In the genomic region with DNA sequence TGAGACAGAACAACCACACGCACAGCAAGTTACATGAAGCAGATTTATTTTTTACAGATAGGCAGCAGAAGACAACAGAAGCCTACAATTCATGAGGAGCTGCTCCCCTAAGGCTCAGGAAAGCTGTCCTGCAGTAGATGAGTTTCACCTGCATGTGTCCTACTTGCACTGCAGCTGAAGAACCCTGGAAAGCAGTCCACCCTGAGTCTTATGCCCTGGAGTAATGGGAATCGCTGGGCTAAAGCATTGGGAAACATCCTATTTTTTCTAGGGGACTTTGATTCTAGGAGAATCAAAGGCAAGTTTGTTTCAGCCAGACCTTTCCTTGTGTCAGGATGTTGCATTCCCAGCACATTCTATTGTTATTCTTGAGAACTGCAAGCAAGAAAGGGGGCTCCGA, we compare ENCODE assay signal across 29 cellular contexts.
"Had no signal": no experiment of that assay in that cellular context is flagged by ENCODE, and none has a peak within 500 bp of the region (broad histone marks: within the 10 kb centered on the region; RNA-seq: fewer than 3 reads in every experiment).

No MANE protein-coding gene starts in this region.

- H3K79me2 ChIP-seq: parathyroid adenoma had no signal

- H3K9me3 ChIP-seq: ovary, psoas muscle, thyroid gland had no signal

- H2AFZ ChIP-seq: neural progenitor cell, parathyroid adenoma had no signal

- H3K27ac ChIP-seq: neural progenitor cell, ovary, parathyroid adenoma, psoas muscle, skin epidermis, stomach, thoracic aorta, thyroid gland, tibial nerve, upper lobe of left lung, uterus had no signal

- DNase-seq: naive thymus-derived CD4-positive, alpha-beta T cell; natural killer cell; occipital lobe; ovary; posterior cingulate gyrus; psoas muscle; right cardiac atrium; stimulated activated CD4-positive, alpha-beta T cell treated with anti-CD3 and anti-CD28 coated beads, Interleukin-15, amount 100 ng/mL, for 24 hours; stimulated activated CD4-positive, alpha-beta T cell treated with anti-CD3 and anti-CD28 coated beads, Interleukin-2, amount 100 ng/mL, for 24 hours; stimulated activated CD4-positive, alpha-beta T cell treated with anti-CD3 and anti-CD28 coated beads, Interleukin-2, amount 100 ng/mL, for 48 hours; stimulated activated CD4-positive, alpha-beta T cell treated with anti-CD3 and anti-CD28 coated beads, Interleukin-4, amount 100 ng/mL, for 24 hours; stimulated activated naive B cell treated with anti-CD40 and anti-IgM and Interleukin-4, amounts not matched to agents 10 μg/mL and 1 μg/mL and 100 μg/mL, for 72 hours; stimulated activated naive CD4-positive, alpha-beta T cell treated with Interleukin-2 at 50 U/mL for 16 hours; stomach; thyroid gland; trophoblast cell; upper lobe of left lung; uterus had no signal

- H3K27ac Mint-ChIP-seq: naive thymus-derived CD4-positive, alpha-beta T cell; natural killer cell; nephron; neural progenitor cell; progenitor cell of endocrine pancreas; stimulated activated effector memory CD8-positive, alpha-beta T cell treated with anti-CD3 and anti-CD28 coated beads, Interleukin-12 subunit alpha, Interleukin-12 subunit beta, amount 100 ng/mL, for 72 hours; stimulated activated naive B cell treated with anti-CD40 and anti-IgM and Interleukin-4, amounts not matched to agents 10 μg/mL and 1 μg/mL and 100 μg/mL, for 72 hours; stimulated activated naive CD8-positive, alpha-beta T cell treated with anti-CD3 and anti-CD28 coated beads, Interleukin-15, Interleukin-2, amounts not matched to agents 100 ng/mL and 50 ng/mL, for 24 hours had no signal

- H3K36me3 ChIP-seq: neural progenitor cell, ovary, stomach, thoracic aorta, thyroid gland, tibial nerve, upper lobe of left lung, uterus had no signal

- H3K9me3 Mint-ChIP-seq: stimulated activated naive CD8-positive, alpha-beta T cell treated with anti-CD3 and anti-CD28 coated beads, Interleukin-15, Interleukin-2, amounts not matched to agents 100 ng/mL and 50 ng/mL, for 24 hours had no signal

- H3K27me3 Mint-ChIP-seq: progenitor cell of endocrine pancreas; stimulated activated naive B cell treated with anti-CD40 and anti-IgM and Interleukin-4, amounts not matched to agents 10 μg/mL and 1 μg/mL and 100 μg/mL, for 72 hours had no signal

- H3K9ac ChIP-seq: neural progenitor cell, parathyroid adenoma had no signal

- H3K4me3 ChIP-seq: neural progenitor cell, ovary, psoas muscle, skin epidermis, smooth muscle cell, stomach, thoracic aorta, thyroid gland, tibial nerve, upper lobe of left lung, uterus had no signal

- H3K27me3 ChIP-seq: neural progenitor cell, ovary, stomach, thyroid gland, tibial nerve, upper lobe of left lung, uterus had no signal

- H3K4me1 ChIP-seq: parathyroid adenoma, psoas muscle, thyroid gland, upper lobe of left lung had no signal

- ATAC-seq: naive thymus-derived CD4-positive, alpha-beta T cell; natural killer cell; psoas muscle; right cardiac atrium; sciatic nerve; stimulated activated effector memory CD8-positive, alpha-beta T cell treated with anti-CD3 and anti-CD28 coated beads, Interleukin-12 subunit alpha, Interleukin-12 subunit beta, amount 100 ng/mL, for 72 hours; stimulated activated naive B cell treated with anti-CD40 and anti-IgM and Interleukin-4, amounts not matched to agents 10 μg/mL and 1 μg/mL and 100 μg/mL, for 72 hours had no signal

- H3K4me3 Mint-ChIP-seq: naive thymus-derived CD4-positive, alpha-beta T cell; natural killer cell; nephron; neural progenitor cell; stimulated activated effector memory CD8-positive, alpha-beta T cell treated with anti-CD3 and anti-CD28 coated beads, Interleukin-12 subunit alpha, Interleukin-12 subunit beta, amount 100 ng/mL, for 72 hours; stimulated activated naive B cell treated with anti-CD40 and anti-IgM and Interleukin-4, amounts not matched to agents 10 μg/mL and 1 μg/mL and 100 μg/mL, for 72 hours; stimulated activated naive CD8-positive, alpha-beta T cell treated with anti-CD3 and anti-CD28 coated beads, Interleukin-15, Interleukin-2, amounts not matched to agents 100 ng/mL and 50 ng/mL, for 24 hours had no signal

- H3K4me2 ChIP-seq: neural progenitor cell, smooth muscle cell had no signal

- H3K4me1 Mint-ChIP-seq: naive thymus-derived CD4-positive, alpha-beta T cell; natural killer cell; stimulated activated effector memory CD8-positive, alpha-beta T cell treated with anti-CD3 and anti-CD28 coated beads, Interleukin-12 subunit alpha, Interleukin-12 subunit beta, amount 100 ng/mL, for 72 hours; stimulated activated naive B cell treated with anti-CD40 and anti-IgM and Interleukin-4, amounts not matched to agents 10 μg/mL and 1 μg/mL and 100 μg/mL, for 72 hours had no signal

- H3K36me3 Mint-ChIP-seq: naive thymus-derived CD4-positive, alpha-beta T cell; natural killer cell; stimulated activated effector memory CD8-positive, alpha-beta T cell treated with anti-CD3 and anti-CD28 coated beads, Interleukin-12 subunit alpha, Interleukin-12 subunit beta, amount 100 ng/mL, for 72 hours; stimulated activated naive B cell treated with anti-CD40 and anti-IgM and Interleukin-4, amounts not matched to agents 10 μg/mL and 1 μg/mL and 100 μg/mL, for 72 hours had no signal
